Comparison of ENCODE assay signal across 30 cellular contexts in genomic region chrY:12623204-12623603, GRCh38.
"Had no signal": no experiment of that assay in that cellular context is flagged by ENCODE, and none has a peak within 500 bp of the region (broad histone marks: within the 10 kb centered on the region; RNA-seq: fewer than 3 reads in every experiment).

No MANE protein-coding gene starts in this region.

- H3K9me3 Mint-ChIP-seq: activated naive CD8-positive, alpha-beta T cell treated with anti-CD3 and anti-CD28 coated beads, Interleukin-2, amount 50 U/mL, for 24 hours; activated T-cell treated with anti-CD3 and anti-CD28 coated beads, Interleukin-2, amount 50 U/mL, for 24 hours; activated T-helper 1 cell treated with anti-CD3 and anti-CD28 coated beads, Interleukin-12 subunit alpha, Interleukin-12 subunit beta, Interleukin-2, Interleukin-4 antibody, amounts not matched to agents 30 ng/mL and 10 ng/mL and 1 ng/mL, durations not matched to agents 14 hours and 24 hours and 36 hours; brain; T-helper 1 cell treated with Interleukin-12 subunit alpha and Interleukin-12 subunit beta and Interleukin-4 antibody, amounts not matched to agents 30 μg/mL and 1 μg/mL, for 36 hours had no signal

- DNase-seq: activated CD4-positive, alpha-beta T cell treated with anti-CD3 and anti-CD28 coated beads for 48 hours; activated CD4-positive, alpha-beta T cell treated with anti-CD3 and anti-CD28 coated beads, Interleukin-2, amount 50 U/mL, for 4 hours; activated CD8-positive, alpha-beta T cell treated with anti-CD3 and anti-CD28 coated beads, Interleukin-2, amount 10 ng/mL, durations not matched to agents 7 days and 5 days; activated effector memory CD4-positive, alpha-beta T cell treated with Interleukin-2 at 50 U/mL for 16 hours; activated naive CD4-positive, alpha-beta T cell; activated naive CD8-positive, alpha-beta T cell treated with anti-CD3 and anti-CD28 coated beads, Interleukin-2, amount 50 U/mL, for 24 hours; activated T-cell treated with anti-CD3 and anti-CD28 coated beads, Interleukin-2, amount 50 U/mL, for 24 hours; amygdala; cerebellar nuclear complex; KG1; NCI-H1092; NCI-H1417; NCI-H2029; NCI-H2107; NCI-H2171 treated with DMSO at 0.1 percent for 48 hours; NCI-H345; NCI-H510A; NCI-H526 treated with DMSO at 0.1 percent for 48 hours; NCI-H82; NK-92 treated with Interleukin-12 subunit alpha and Interleukin-12 subunit beta, amount 100 ng/mL, for 24 hours; Peyer's patch; SHP77 had no signal

- ATAC-seq: activated CD4-positive, CD25-positive, alpha-beta regulatory T cell treated with anti-CD3 and anti-CD28 coated beads, Interleukin-2, amount 50 U/mL, for 24 hours; activated CD8-positive, alpha-beta T cell treated with anti-CD3 and anti-CD28 coated beads, Interleukin-2, amount 10 ng/mL, durations not matched to agents 7 days and 5 days; activated naive CD4-positive, alpha-beta T cell treated with anti-CD3 and anti-CD28 coated beads, Interleukin-2, amount 50 U/mL, for 72 hours; activated naive CD8-positive, alpha-beta T cell treated with anti-CD3 and anti-CD28 coated beads, Interleukin-2, amount 50 U/mL, for 24 hours had no signal

- H3K27me3 Mint-ChIP-seq: activated naive CD8-positive, alpha-beta T cell treated with anti-CD3 and anti-CD28 coated beads, Interleukin-2, amount 50 U/mL, for 24 hours; activated T-cell treated with anti-CD3 and anti-CD28 coated beads, Interleukin-2, amount 50 U/mL, for 24 hours; brain had no signal

- H3K36me3 ChIP-seq: cardiac muscle cell, Peyer's patch had no signal

- H3K4me1 Mint-ChIP-seq: brain had no signal

- H3K4me3 Mint-ChIP-seq: activated CD8-positive, alpha-beta T cell treated with anti-CD3 and anti-CD28 coated beads, Interleukin-2, amount 10 ng/mL, durations not matched to agents 7 days and 5 days; activated naive CD8-positive, alpha-beta T cell treated with anti-CD3 and anti-CD28 coated beads, Interleukin-2, amount 50 U/mL, for 24 hours; activated T-cell treated with anti-CD3 and anti-CD28 coated beads, Interleukin-2, amount 50 U/mL, for 24 hours; activated T-helper 1 cell treated with anti-CD3 and anti-CD28 coated beads, Interleukin-12 subunit alpha, Interleukin-12 subunit beta, Interleukin-2, Interleukin-4 antibody, amounts not matched to agents 30 ng/mL and 10 ng/mL and 1 ng/mL, durations not matched to agents 14 hours and 24 hours and 36 hours; brain; T-helper 1 cell treated with Interleukin-12 subunit alpha and Interleukin-12 subunit beta and Interleukin-4 antibody, amounts not matched to agents 30 μg/mL and 1 μg/mL, for 36 hours had no signal

- H3K27ac Mint-ChIP-seq: activated CD8-positive, alpha-beta T cell treated with anti-CD3 and anti-CD28 coated beads, Interleukin-2, amount 10 ng/mL, durations not matched to agents 7 days and 5 days; activated naive CD4-positive, alpha-beta T cell treated with anti-CD3 and anti-CD28 coated beads, Interleukin-2, amount 50 U/mL, for 72 hours; activated naive CD8-positive, alpha-beta T cell treated with anti-CD3 and anti-CD28 coated beads, Interleukin-2, amount 50 U/mL, for 24 hours; activated T-cell treated with anti-CD3 and anti-CD28 coated beads, Interleukin-2, amount 50 U/mL, for 24 hours; activated T-helper 1 cell treated with anti-CD3 and anti-CD28 coated beads, Interleukin-12 subunit alpha, Interleukin-12 subunit beta, Interleukin-2, Interleukin-4 antibody, amounts not matched to agents 30 ng/mL and 10 ng/mL and 1 ng/mL, durations not matched to agents 14 hours and 24 hours and 36 hours; brain; T-helper 1 cell treated with Interleukin-12 subunit alpha and Interleukin-12 subunit beta and Interleukin-4 antibody, amounts not matched to agents 30 μg/mL and 1 μg/mL, for 36 hours had no signal

- H3K27ac ChIP-seq: cardiac muscle cell, Peyer's patch, RWPE1 had no signal

- H3K27me3 ChIP-seq: cardiac muscle cell, Peyer's patch had no signal

- FAIRE-seq: astrocyte had no signal

- H3K4me1 ChIP-seq: Peyer's patch had no signal

- H3K4me3 ChIP-seq: cardiac muscle cell, Peyer's patch had no signal

- H3K36me3 Mint-ChIP-seq: brain had no signal
